In genomic region chr4:67714955-67715354, GRCh38 we compare ENCODE assay signal across 30 cellular contexts. TPM values are rescaled to one million over a fixed set of nuclear protein-coding genes. Genes with fewer than 3 reads are reported as not detected.
DNase-seq lines count a peak whose midpoint lies in the region; ATAC-seq and TF ChIP-seq lines count a peak whose summit lies in the region.
"Had no signal": no experiment of that assay in that cellular context is flagged by ENCODE, and none has a peak within 500 bp of the region (broad histone marks: within the 10 kb centered on the region; RNA-seq: fewer than 3 reads in every experiment).

No MANE protein-coding gene starts in this region.

- no peak overlapping the region for H3K4me3 Mint-ChIP-seq in activated CD4-positive, alpha-beta T cell treated with anti-CD3 and anti-CD28 coated beads, Interleukin-2, amount 10 ng/mL, durations not matched to agents 24 days and 14 days
- H3K4me3 Mint-ChIP-seq in T-helper 17 cell, result no peak overlapping the region
- H3K4me3 Mint-ChIP-seq: activated CD4-positive, alpha-beta memory T cell treated with anti-CD3 and anti-CD28 coated beads, Interleukin-2, amount 10 ng/mL, durations not matched to agents 7 days and 5 days; CD4-positive, alpha-beta T cell; nephron progenitor cell had no signal

- H3K9me3 ChIP-seq in SJCRH30 (replicated peaks), result no peaks in the 10 kb centered on the region
- H3K9me3 ChIP-seq in thyroid gland, result no peaks in the 10 kb centered on the region
- no peaks in the 10 kb centered on the region for H3K9me3 ChIP-seq in T-helper 17 cell (ENCODE audit: control insufficient read depth, low read length, poor library complexity, severe bottlenecking)
- H3K9me3 ChIP-seq: ovary had no signal

- H3K4me3 ChIP-seq in SJCRH30, result no peak overlapping the region
- no peak overlapping the region for H3K4me3 ChIP-seq in epithelial cell of proximal tubule (ENCODE audit: low read depth, low read length)
- H3K4me3 ChIP-seq in thyroid gland (replicated peaks in 1 of 3), result no peak overlapping the region
- H3K4me3 ChIP-seq: dorsolateral prefrontal cortex, ovary had no signal

- no peak for TF ChIP-seq POLR2A in thyroid gland (IDR thresholded peaks at IDR 0.05)

- peak overlapping the region; percentile 27; the same call in 1 of the 2 replicates for H3K27ac ChIP-seq in SJCRH30
- H3K27ac ChIP-seq in thyroid gland, result peak overlapping the region in 2 of 3 donors; percentile 6 to 58
- H3K27ac ChIP-seq: dorsolateral prefrontal cortex, ovary had no signal

- peak; percentile 19 for TF ChIP-seq CTCF in epithelial cell of proximal tubule (conservative IDR thresholded peaks at IDR 0.05; ENCODE audit: low read depth, low read length)
- no peak for TF ChIP-seq CTCF in thyroid gland (IDR thresholded peaks at IDR 0.05)

- peak; percentile 52 for DNase-seq in activated CD4-positive, alpha-beta T cell treated with anti-CD3 and anti-CD28 coated beads, Interleukin-2, amount 10 ng/mL, durations not matched to agents 24 days and 14 days
- DNase-seq in activated CD4-positive, alpha-beta T cell treated with anti-CD3 and anti-CD28 coated beads, Interleukin-2, amount 50 U/mL, for 48 hours, result no peak
- DNase-seq in SJCRH30 (peak; percentile 36 to 42), epithelial cell of proximal tubule (ENCODE audit: low read depth) (no peak), thyroid gland (no peak), T-helper 17 cell (no peak), Right ventricle myocardium superior (no peak)
- DNase-seq: activated CD4-positive, alpha-beta memory T cell treated with anti-CD3 and anti-CD28 coated beads, Interleukin-2, amount 10 ng/mL, durations not matched to agents 7 days and 5 days; amygdala; brain microvascular endothelial cell; CD4-positive, alpha-beta T cell; cerebellar nuclear complex; dorsolateral prefrontal cortex; hippocampal formation; KG1; left colon; NCI-H2081; NCI-H524 treated with DMSO at 0.1 percent for 48 hours; nephron progenitor cell; ovary; SHP77 treated with DMSO at 0.1 percent for 48 hours had no signal

- peaks cover 29% of the 10 kb centered on the region for H3K4me1 Mint-ChIP-seq in activated CD4-positive, alpha-beta T cell treated with anti-CD3 and anti-CD28 coated beads, Interleukin-2, amount 10 ng/mL, durations not matched to agents 24 days and 14 days
- peaks cover 7% of the 10 kb centered on the region for H3K4me1 Mint-ChIP-seq in T-helper 17 cell

- H3K9me3 Mint-ChIP-seq in activated CD4-positive, alpha-beta T cell treated with anti-CD3 and anti-CD28 coated beads, Interleukin-2, amount 10 ng/mL, durations not matched to agents 24 days and 14 days, result no peaks in the 10 kb centered on the region
- H3K9me3 Mint-ChIP-seq: activated CD4-positive, alpha-beta memory T cell treated with anti-CD3 and anti-CD28 coated beads, Interleukin-2, amount 10 ng/mL, durations not matched to agents 7 days and 5 days; activated naive CD4-positive, alpha-beta T cell treated with anti-CD3 and anti-CD28 coated beads, Interleukin-2, amount 50 U/mL, for 72 hours; CD4-positive, alpha-beta T cell; nephron progenitor cell had no signal

- no peak for ATAC-seq in T-helper 17 cell
- ATAC-seq in Right ventricle myocardium superior (ENCODE audit: poor library complexity), result no peak
- ATAC-seq in GM18861 (IDR thresholded peaks at IDR 0.05; ENCODE audit: unreplicated experiment), result no peak
- ATAC-seq: left colon, Panc1 had no signal

- 95 to 96% methylated on average over 6 of the region's 6 CpGs for WGBS in thyroid gland, 2 donors

- H3K27me3 Mint-ChIP-seq in activated CD4-positive, alpha-beta T cell treated with anti-CD3 and anti-CD28 coated beads, Interleukin-2, amount 10 ng/mL, durations not matched to agents 24 days and 14 days, result no peaks in the 10 kb centered on the region
- no peaks in the 10 kb centered on the region for H3K27me3 Mint-ChIP-seq in T-helper 17 cell
- H3K27me3 Mint-ChIP-seq: activated CD4-positive, alpha-beta memory T cell treated with anti-CD3 and anti-CD28 coated beads, Interleukin-2, amount 10 ng/mL, durations not matched to agents 7 days and 5 days; CD4-positive, alpha-beta T cell had no signal

- peaks cover 19% of the 10 kb centered on the region for H3K36me3 Mint-ChIP-seq in activated CD4-positive, alpha-beta T cell treated with anti-CD3 and anti-CD28 coated beads, Interleukin-2, amount 10 ng/mL, durations not matched to agents 24 days and 14 days (ENCODE audit: low read depth)
- H3K36me3 Mint-ChIP-seq in T-helper 17 cell (ENCODE audit: low read depth), result peaks cover 4% of the 10 kb centered on the region

- peak overlapping the region; percentile 84 for H3K27ac Mint-ChIP-seq in activated CD4-positive, alpha-beta T cell treated with anti-CD3 and anti-CD28 coated beads, Interleukin-2, amount 10 ng/mL, durations not matched to agents 24 days and 14 days
- no peak overlapping the region for H3K27ac Mint-ChIP-seq in T-helper 17 cell
- H3K27ac Mint-ChIP-seq: CD4-positive, alpha-beta T cell had no signal

- H3K4me1 ChIP-seq in SJCRH30 (peaks cover 4% of the 10 kb centered on the region; the same call in 1 of the 2 replicates), thyroid gland (peaks cover 15 to 21% of the 10 kb centered on the region in 2 donors)

- H3K36me3 ChIP-seq in SJCRH30 (no peaks in the 10 kb centered on the region), thyroid gland (no peaks in the 10 kb centered on the region)
- H3K36me3 ChIP-seq: brain microvascular endothelial cell, ovary had no signal

- intact Hi-C loops in activated CD4-positive, alpha-beta T cell treated with anti-CD3 and anti-CD28 coated beads, Interleukin-2, amount 10 ng/mL, durations not matched to agents 24 days and 14 days (cut with micrococcal nuclease), result no loop called here
- intact Hi-C loops in thyroid gland (cut with DNase I), result no loop called here
- intact Hi-C loops in Right ventricle myocardium superior (cut with DNase I), result no loop called here

- H3K27me3 ChIP-seq in SJCRH30 (no peaks in the 10 kb centered on the region), thyroid gland (no peaks in the 10 kb centered on the region)
- H3K27me3 ChIP-seq: brain microvascular endothelial cell, dorsolateral prefrontal cortex, ovary had no signal

RNA-seq across cellular contexts. Expression of gene UBA6, which starts 14.0 kb away (rescaled TPM):
- 78.2 and 85.4 TPM in 2 replicates for total RNA-seq in activated CD4-positive, alpha-beta T cell treated with anti-CD3 and anti-CD28 coated beads, Interleukin-2, amount 10 ng/mL, durations not matched to agents 24 days and 14 days
- total RNA-seq in SJCRH30 (2014; rRNA removed; shearing (Covaris generic)), result 105 and 118 TPM in 2 replicates
- 69.2 and 100 TPM in 2 replicates for total RNA-seq in epithelial cell of proximal tubule
- total RNA-seq in thyroid gland, result 100 to 1,000 TPM in 2 of 4 donors, 10 to 100 TPM in 2; 31.9 to 180 (median 97.5) TPM
- total RNA-seq in T-helper 17 cell, result 10 to 100 TPM; 43.7 to 54.8 TPM
- 20.5 TPM for total RNA-seq in Right ventricle myocardium superior

RNA-seq across cellular contexts. Expression of gene GNRHR, which starts 39.2 kb away (rescaled TPM):
- not detected in 2 replicates for total RNA-seq in activated CD4-positive, alpha-beta T cell treated with anti-CD3 and anti-CD28 coated beads, Interleukin-2, amount 10 ng/mL, durations not matched to agents 24 days and 14 days
- total RNA-seq in SJCRH30 (2014; rRNA removed; shearing (Covaris generic)), result 0.08 TPM in 1 of 2 replicates, not detected in the other
- total RNA-seq in epithelial cell of proximal tubule (not detected in 2 replicates), thyroid gland (not detected), T-helper 17 cell (not detected), Right ventricle myocardium superior (not detected)
- total RNA-seq: A172; activated CD4-positive, alpha-beta memory T cell treated with anti-CD3 and anti-CD28 coated beads, Interleukin-2, amount 10 ng/mL, durations not matched to agents 7 days and 5 days; activated naive CD4-positive, alpha-beta T cell treated with anti-CD3 and anti-CD28 coated beads, Interleukin-2, amount 50 U/mL, for 72 hours; CD4-positive, alpha-beta T cell; dorsolateral prefrontal cortex; fibroblast of lung; left colon; lung microvascular endothelial cell; renal cortical epithelial cell; skeletal muscle tissue; urinary bladder had no signal

Comparison
In these comparisons a context has a peak if more than half of its experiments do, and no peak if none do; other contexts are left out.
1. DNase-seq: peak in activated CD4-positive, alpha-beta T cell treated with anti-CD3 and anti-CD28 coated beads, Interleukin-2, amount 10 ng/mL, durations not matched to agents 24 days and 14 days (single experiment) and SJCRH30 (2 of 2); none in activated CD4-positive, alpha-beta T cell treated with anti-CD3 and anti-CD28 coated beads, Interleukin-2, amount 50 U/mL, for 48 hours (0 of 2), epithelial cell of proximal tubule (single experiment), thyroid gland (0 of 2), T-helper 17 cell (0 of 3) and Right ventricle myocardium superior (single experiment).